In the genomic region with DNA sequence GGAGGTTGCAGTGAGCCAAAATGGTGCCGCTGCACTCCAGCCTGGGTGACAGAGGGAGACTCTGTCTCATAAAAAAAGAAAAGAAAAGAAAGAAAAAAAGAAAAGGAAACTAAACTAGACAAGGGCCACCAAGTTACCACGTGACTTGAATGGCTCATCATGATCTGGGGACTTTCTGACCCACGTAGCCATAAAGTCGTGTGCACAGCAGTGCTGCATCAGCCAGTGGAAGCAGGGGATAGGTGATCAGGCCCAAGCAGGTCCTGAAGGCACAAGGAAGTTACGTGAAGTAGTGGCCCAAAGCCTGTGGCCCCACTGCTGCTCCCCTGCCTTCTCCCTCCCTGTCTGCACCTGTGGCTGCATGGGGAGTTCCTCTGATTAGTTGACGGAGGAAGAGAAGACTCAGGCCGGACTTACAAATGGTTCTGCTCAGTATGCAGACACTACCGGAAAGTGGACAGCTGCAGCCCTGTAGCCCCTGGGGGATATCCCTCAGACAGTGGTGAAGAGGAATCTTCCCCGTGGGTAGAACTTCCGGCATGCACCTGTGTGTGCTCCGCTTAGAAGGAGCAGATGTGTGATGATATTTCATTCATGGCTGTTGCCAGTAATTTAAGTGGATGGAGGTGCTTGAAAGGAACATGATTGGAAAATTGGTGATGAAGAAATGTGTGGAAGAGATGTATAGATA, we compare ENCODE assay signal across 22 cellular contexts. TPM values are rescaled to one million over a fixed set of nuclear protein-coding genes. Genes with fewer than 3 reads are reported as not detected.
"Had no signal": no experiment of that assay in that cellular context is flagged by ENCODE, and none has a peak within 500 bp of the region (broad histone marks: within the 10 kb centered on the region; RNA-seq: fewer than 3 reads in every experiment).

No MANE protein-coding gene starts in this region.

- ATAC-seq: activated CD4-positive, CD25-positive, alpha-beta regulatory T cell treated with anti-CD3 and anti-CD28 coated beads, Interleukin-2, amount 50 U/mL, for 24 hours; activated T-cell treated with anti-CD3 and anti-CD28 coated beads, Interleukin-2, amount 50 U/mL, for 72 hours; heart right ventricle; left cardiac atrium; naive thymus-derived CD4-positive, alpha-beta T cell had no signal

- DNase-seq: activated CD4-positive, alpha-beta memory T cell treated with anti-CD3 and anti-CD28 coated beads, Interleukin-2, amount 10 ng/mL, durations not matched to agents 7 days and 5 days; activated CD4-positive, alpha-beta T cell treated with anti-CD3 and anti-CD28 coated beads, Interleukin-2, amount 10 ng/mL, durations not matched to agents 24 days and 14 days; activated effector memory CD4-positive, alpha-beta T cell treated with Interleukin-2 at 50 U/mL for 16 hours; activated naive CD4-positive, alpha-beta T cell treated with anti-CD3 and anti-CD28 coated beads for 36 hours; activated naive CD8-positive, alpha-beta T cell treated with anti-CD3 and anti-CD28 coated beads, Interleukin-2, amount 10 ng/mL, durations not matched to agents 7 days and 5 days; activated T-cell treated with anti-CD3 and anti-CD28 coated beads, Interleukin-2, amount 50 U/mL, for 72 hours; amniotic stem cell; foreskin fibroblast; heart right ventricle; islet precursor cell; naive thymus-derived CD4-positive, alpha-beta T cell; retina; stimulated activated CD4-positive, alpha-beta T cell treated with anti-CD3 and anti-CD28 coated beads, Interleukin-4, amount 100 ng/mL, for 24 hours had no signal

- H3K4me3 Mint-ChIP-seq: activated CD4-positive, alpha-beta memory T cell treated with anti-CD3 and anti-CD28 coated beads, Interleukin-2, amount 10 ng/mL, durations not matched to agents 7 days and 5 days; activated CD4-positive, alpha-beta T cell treated with anti-CD3 and anti-CD28 coated beads, Interleukin-2, amount 10 ng/mL, durations not matched to agents 24 days and 14 days; activated naive CD4-positive, alpha-beta T cell treated with anti-CD3 and anti-CD28 coated beads for 36 hours; activated naive CD8-positive, alpha-beta T cell treated with anti-CD3 and anti-CD28 coated beads, Interleukin-2, amount 10 ng/mL, durations not matched to agents 7 days and 5 days; activated T-cell treated with anti-CD3 and anti-CD28 coated beads, Interleukin-2, amount 50 U/mL, for 72 hours; naive thymus-derived CD4-positive, alpha-beta T cell; stimulated activated naive CD8-positive, alpha-beta T cell treated with anti-CD3 and anti-CD28 coated beads, Interleukin-15, Interleukin-2, amounts not matched to agents 100 ng/mL and 50 ng/mL, for 24 hours had no signal

- H3K4me1 Mint-ChIP-seq: activated CD4-positive, alpha-beta memory T cell treated with anti-CD3 and anti-CD28 coated beads, Interleukin-2, amount 10 ng/mL, durations not matched to agents 7 days and 5 days; activated CD4-positive, alpha-beta T cell treated with anti-CD3 and anti-CD28 coated beads, Interleukin-2, amount 10 ng/mL, durations not matched to agents 24 days and 14 days; activated naive CD8-positive, alpha-beta T cell treated with anti-CD3 and anti-CD28 coated beads, Interleukin-2, amount 10 ng/mL, durations not matched to agents 7 days and 5 days; naive thymus-derived CD4-positive, alpha-beta T cell had no signal

- H3K36me3 ChIP-seq: heart right ventricle, suprapubic skin, tibial nerve had no signal

- H3K27me3 Mint-ChIP-seq: activated CD4-positive, alpha-beta T cell treated with anti-CD3 and anti-CD28 coated beads, Interleukin-2, amount 10 ng/mL, durations not matched to agents 24 days and 14 days; activated naive CD8-positive, alpha-beta T cell treated with anti-CD3 and anti-CD28 coated beads, Interleukin-2, amount 10 ng/mL, durations not matched to agents 7 days and 5 days; naive thymus-derived CD4-positive, alpha-beta T cell; stimulated activated naive CD8-positive, alpha-beta T cell treated with anti-CD3 and anti-CD28 coated beads, Interleukin-15, Interleukin-2, amounts not matched to agents 100 ng/mL and 50 ng/mL, for 24 hours had no signal

- H3K27ac ChIP-seq: heart right ventricle, suprapubic skin, tibial nerve had no signal

- H3K4me1 ChIP-seq: suprapubic skin, tibial nerve had no signal

- H3K27ac Mint-ChIP-seq: activated CD4-positive, alpha-beta memory T cell treated with anti-CD3 and anti-CD28 coated beads, Interleukin-2, amount 10 ng/mL, durations not matched to agents 7 days and 5 days; activated CD4-positive, alpha-beta T cell treated with anti-CD3 and anti-CD28 coated beads, Interleukin-2, amount 10 ng/mL, durations not matched to agents 24 days and 14 days; activated naive CD4-positive, alpha-beta T cell treated with anti-CD3 and anti-CD28 coated beads for 36 hours; activated naive CD8-positive, alpha-beta T cell treated with anti-CD3 and anti-CD28 coated beads, Interleukin-2, amount 10 ng/mL, durations not matched to agents 7 days and 5 days; activated T-cell treated with anti-CD3 and anti-CD28 coated beads, Interleukin-2, amount 50 U/mL, for 72 hours; naive thymus-derived CD4-positive, alpha-beta T cell; progenitor cell of endocrine pancreas; stimulated activated naive CD8-positive, alpha-beta T cell treated with anti-CD3 and anti-CD28 coated beads, Interleukin-15, Interleukin-2, amounts not matched to agents 100 ng/mL and 50 ng/mL, for 24 hours had no signal

- H3K9me3 Mint-ChIP-seq: activated CD4-positive, alpha-beta memory T cell treated with anti-CD3 and anti-CD28 coated beads, Interleukin-2, amount 10 ng/mL, durations not matched to agents 7 days and 5 days; activated CD4-positive, alpha-beta T cell treated with anti-CD3 and anti-CD28 coated beads, Interleukin-2, amount 10 ng/mL, durations not matched to agents 24 days and 14 days; activated naive CD4-positive, alpha-beta T cell treated with anti-CD3 and anti-CD28 coated beads for 36 hours; activated naive CD8-positive, alpha-beta T cell treated with anti-CD3 and anti-CD28 coated beads, Interleukin-2, amount 10 ng/mL, durations not matched to agents 7 days and 5 days; activated T-cell treated with anti-CD3 and anti-CD28 coated beads, Interleukin-2, amount 50 U/mL, for 72 hours; naive thymus-derived CD4-positive, alpha-beta T cell; stimulated activated naive CD8-positive, alpha-beta T cell treated with anti-CD3 and anti-CD28 coated beads, Interleukin-15, Interleukin-2, amounts not matched to agents 100 ng/mL and 50 ng/mL, for 24 hours had no signal

- H3K9me3 ChIP-seq: heart right ventricle, suprapubic skin, tibial nerve had no signal

- H3K4me3 ChIP-seq: heart right ventricle, suprapubic skin, tibial nerve had no signal

- H3K36me3 Mint-ChIP-seq: activated naive CD8-positive, alpha-beta T cell treated with anti-CD3 and anti-CD28 coated beads, Interleukin-2, amount 10 ng/mL, durations not matched to agents 7 days and 5 days; naive thymus-derived CD4-positive, alpha-beta T cell had no signal

- H3K27me3 ChIP-seq: heart right ventricle, suprapubic skin, tibial nerve had no signal

RNA-seq across cellular contexts. Expression of a gene that starts 57.1 kb away (rescaled TPM):
- total RNA-seq: bronchial epithelial cell, epithelial cell of proximal tubule had no signal
- polyA plus RNA-seq: fibroblast of lung had no signal

RNA-seq across cellular contexts. Expression of a gene that starts 57.2 kb away (rescaled TPM):
- total RNA-seq: bronchial epithelial cell, epithelial cell of proximal tubule had no signal
- polyA plus RNA-seq: fibroblast of lung had no signal
